Comparison of ENCODE assay signal across 30 cellular contexts in genomic region chr2:135727968-135728728, GRCh38.
"Had no signal": no experiment of that assay in that cellular context is flagged by ENCODE, and none has a peak within 500 bp of the region (broad histone marks: within the 10 kb centered on the region; RNA-seq: fewer than 3 reads in every experiment).

No MANE protein-coding gene starts in this region.

- DNase-seq: activated CD4-positive, alpha-beta memory T cell treated with anti-CD3 and anti-CD28 coated beads for 36 hours; activated CD4-positive, alpha-beta T cell treated with anti-CD3 and anti-CD28 coated beads, Interleukin-2, amount 10 ng/mL, durations not matched to agents 24 days and 14 days; activated CD4-positive, CD25-positive, alpha-beta regulatory T cell; activated CD8-positive, alpha-beta memory T cell treated with anti-CD3 and anti-CD28 coated beads, Interleukin-2, amount 50 U/mL, for 4 hours; activated effector memory CD4-positive, alpha-beta T cell treated with anti-CD3 and anti-CD28 coated beads, Interleukin-2, amount 50 U/mL, for 16 hours; activated naive CD4-positive, alpha-beta T cell treated with anti-CD3 and anti-CD28 coated beads for 36 hours; activated naive CD8-positive, alpha-beta T cell treated with anti-CD3 and anti-CD28 coated beads for 36 hours; activated T-cell treated with anti-CD3 and anti-CD28 coated beads, Interleukin-2, amount 50 U/mL, for 1 hour; adrenal gland; aorta; cerebellar nuclear complex; dorsolateral prefrontal cortex; effector memory CD4-positive, alpha-beta T cell; head of caudate nucleus; hippocampal formation; left cardiac atrium; midbrain; naive thymus-derived CD4-positive, alpha-beta T cell; nucleus accumbens; pancreas; psoas muscle; stimulated activated CD4-positive, alpha-beta T cell treated with anti-CD3 and anti-CD28 coated beads, Interleukin-15, amount 100 ng/mL, for 24 hours; stimulated activated CD4-positive, alpha-beta T cell treated with anti-CD3 and anti-CD28 coated beads, Interleukin-2, amount 100 ng/mL, for 24 hours; stimulated activated naive B cell treated with anti-CD40 and anti-IgM and Interleukin-4, amounts not matched to agents 10 μg/mL and 1 μg/mL and 100 μg/mL, for 72 hours; stomach; T-helper 2 cell; thyroid gland; upper lobe of left lung had no signal

- H3K4me1 Mint-ChIP-seq: activated CD4-positive, alpha-beta T cell treated with anti-CD3 and anti-CD28 coated beads, Interleukin-2, amount 10 ng/mL, durations not matched to agents 24 days and 14 days; neural crest cell; stimulated activated naive B cell treated with anti-CD40 and anti-IgM and Interleukin-4, amounts not matched to agents 10 μg/mL and 1 μg/mL and 100 μg/mL, for 72 hours had no signal

- H3K27ac Mint-ChIP-seq: activated CD4-positive, alpha-beta memory T cell treated with anti-CD3 and anti-CD28 coated beads for 36 hours; activated CD4-positive, alpha-beta T cell treated with anti-CD3 and anti-CD28 coated beads, Interleukin-2, amount 10 ng/mL, durations not matched to agents 24 days and 14 days; activated naive CD4-positive, alpha-beta T cell treated with anti-CD3 and anti-CD28 coated beads for 36 hours; activated naive CD8-positive, alpha-beta T cell treated with anti-CD3 and anti-CD28 coated beads for 36 hours; activated T-helper 1 cell treated with anti-CD3 and anti-CD28 coated beads, Interleukin-12 subunit alpha, Interleukin-12 subunit beta, Interleukin-2, Interleukin-4 antibody, amounts not matched to agents 30 ng/mL and 10 ng/mL and 1 ng/mL, durations not matched to agents 14 hours and 24 hours and 36 hours; naive thymus-derived CD4-positive, alpha-beta T cell; stimulated activated naive B cell treated with anti-CD40 and anti-IgM and Interleukin-4, amounts not matched to agents 10 μg/mL and 1 μg/mL and 100 μg/mL, for 72 hours had no signal

- H3K27me3 Mint-ChIP-seq: activated CD4-positive, alpha-beta memory T cell treated with anti-CD3 and anti-CD28 coated beads for 36 hours; activated CD4-positive, alpha-beta T cell treated with anti-CD3 and anti-CD28 coated beads, Interleukin-2, amount 10 ng/mL, durations not matched to agents 24 days and 14 days; activated naive CD8-positive, alpha-beta T cell treated with anti-CD3 and anti-CD28 coated beads for 36 hours; naive thymus-derived CD4-positive, alpha-beta T cell; stimulated activated naive B cell treated with anti-CD40 and anti-IgM and Interleukin-4, amounts not matched to agents 10 μg/mL and 1 μg/mL and 100 μg/mL, for 72 hours had no signal

- H3K4me3 Mint-ChIP-seq: activated CD4-positive, alpha-beta memory T cell treated with anti-CD3 and anti-CD28 coated beads for 36 hours; activated CD4-positive, alpha-beta T cell treated with anti-CD3 and anti-CD28 coated beads, Interleukin-2, amount 10 ng/mL, durations not matched to agents 24 days and 14 days; activated naive CD4-positive, alpha-beta T cell treated with anti-CD3 and anti-CD28 coated beads for 36 hours; activated naive CD8-positive, alpha-beta T cell treated with anti-CD3 and anti-CD28 coated beads for 36 hours; activated T-helper 1 cell treated with anti-CD3 and anti-CD28 coated beads, Interleukin-12 subunit alpha, Interleukin-12 subunit beta, Interleukin-2, Interleukin-4 antibody, amounts not matched to agents 30 ng/mL and 10 ng/mL and 1 ng/mL, durations not matched to agents 14 hours and 24 hours and 36 hours; naive thymus-derived CD4-positive, alpha-beta T cell; neural crest cell; stimulated activated naive B cell treated with anti-CD40 and anti-IgM and Interleukin-4, amounts not matched to agents 10 μg/mL and 1 μg/mL and 100 μg/mL, for 72 hours had no signal

- H3K9me3 Mint-ChIP-seq: activated CD4-positive, alpha-beta memory T cell treated with anti-CD3 and anti-CD28 coated beads for 36 hours; activated CD4-positive, alpha-beta T cell treated with anti-CD3 and anti-CD28 coated beads, Interleukin-2, amount 10 ng/mL, durations not matched to agents 24 days and 14 days; activated naive CD4-positive, alpha-beta T cell treated with anti-CD3 and anti-CD28 coated beads for 36 hours; activated naive CD8-positive, alpha-beta T cell treated with anti-CD3 and anti-CD28 coated beads for 36 hours; activated T-helper 1 cell treated with anti-CD3 and anti-CD28 coated beads, Interleukin-12 subunit alpha, Interleukin-12 subunit beta, Interleukin-2, Interleukin-4 antibody, amounts not matched to agents 30 ng/mL and 10 ng/mL and 1 ng/mL, durations not matched to agents 14 hours and 24 hours and 36 hours; naive thymus-derived CD4-positive, alpha-beta T cell; neural crest cell; stimulated activated naive B cell treated with anti-CD40 and anti-IgM and Interleukin-4, amounts not matched to agents 10 μg/mL and 1 μg/mL and 100 μg/mL, for 72 hours had no signal
